In genomic region chr20:8012724-8013123, GRCh38 we compare ENCODE assay signal across 2 cellular contexts.
TF ChIP-seq lines count a peak whose summit lies in the region.

No MANE protein-coding gene starts in this region.

TF ChIP-seq in SK-N-SH treated with all-trans-retinoic acid at 6 μM for 48 hours, 23 proteins besides CTCF, POLR2A, EP300 and RAD21:
- no peak for TF ChIP-seq POU6F1 (CRISPR knock-in tag; IDR thresholded peaks at IDR 0.05; ENCODE audit: borderline replicate concordance, low read depth)
- peak; percentile 59 for TF ChIP-seq ISL1 (CRISPR knock-in tag; IDR thresholded peaks at IDR 0.05)
- TF ChIP-seq TSHZ2 (CRISPR knock-in tag; IDR thresholded peaks at IDR 0.05): peak; percentile 70; the same call in 1 of the 2 replicates
- peak; percentile 71 for TF ChIP-seq TCF4 (CRISPR knock-in tag; IDR thresholded peaks at IDR 0.05; ENCODE audit: borderline replicate concordance)

TF ChIP-seq in K562, 482 proteins besides CTCF, POLR2A, EP300 and RAD21:
- TF ChIP-seq TCF7L2 (IDR thresholded peaks at IDR 0.05; ENCODE audit: low read depth, low read length) (no peak), FOXO4 (CRISPR knock-in tag; IDR thresholded peaks at IDR 0.05) (no peak), ZNF583 (CRISPR knock-in tag; IDR thresholded peaks at IDR 0.05) (no peak), RFX1 (IDR thresholded peaks at IDR 0.05) (no peak), TCF7 (IDR thresholded peaks at IDR 0.05; ENCODE audit: borderline replicate concordance) (no peak), ZNF830 (CRISPR knock-in tag; IDR thresholded peaks at IDR 0.05) (no peak), TFE3 (CRISPR knock-in tag; IDR thresholded peaks at IDR 0.05) (peak; percentile 56), NCOA2 (IDR thresholded peaks at IDR 0.05; ENCODE audit: partially characterized antibody in 2 of 2) (no peak), TEAD4 (IDR thresholded peaks at IDR 0.05; ENCODE audit: low read length) (peak; percentile 35; the same call in 1 of the 2 replicates), TEAD4 (CRISPR knock-in tag; IDR thresholded peaks at IDR 0.05; ENCODE audit: borderline replicate concordance) (no peak), TEAD1 (CRISPR knock-in tag; IDR thresholded peaks at IDR 0.05) (0 out of 4 replicates have a peak, but pooled peaks of 1 of the 2 experiments have one; percentile 30), ZBTB26 (CRISPR knock-in tag; IDR thresholded peaks at IDR 0.05) (no peak), RBBP5 (IDR thresholded peaks at IDR 0.05; ENCODE audit: borderline replicate concordance, insufficient read depth, low read length, poor library complexity, severe bottlenecking) (no peak), ZNF41 (CRISPR knock-in tag; conservative IDR thresholded peaks at IDR 0.05) (no peak)
